ENCODE assay signal across 16 cellular contexts in genomic region chr16:77711775-77712174, GRCh38. TPM values are rescaled to one million over a fixed set of nuclear protein-coding genes. Genes with fewer than 3 reads are reported as not detected.
DNase-seq lines count a peak whose midpoint lies in the region; FAIRE-seq and TF ChIP-seq lines count a peak whose summit lies in the region.
"Had no signal": no experiment of that assay in that cellular context is flagged by ENCODE, and none has a peak within 500 bp of the region (broad histone marks: within the 10 kb centered on the region; RNA-seq: fewer than 3 reads in every experiment).

No MANE protein-coding gene starts in this region.

- no peak for TF ChIP-seq CTCF in retinal pigment epithelial cell (conservative IDR thresholded peaks at IDR 0.05; ENCODE audit: low read depth, low read length)

- no peak for FAIRE-seq in RCC 7860 (lab: Jason Lieb, UNC)

- DNase-seq in H4 (ENCODE audit: low spot score) (peak; percentile 25), amniotic epithelial cell (ENCODE audit: low read depth) (peak; percentile 3), kidney tubule cell (ENCODE audit: low spot score) (peak; percentile 11), retinal pigment epithelial cell (ENCODE audit: low read depth) (peak; percentile 24), RCC 7860 (ENCODE audit: low spot score) (no peak), Ammon's horn (ENCODE audit: low spot score) (no peak), NCI-H1417 treated with DMSO at 0.1 percent for 48 hours (lab: John Stamatoyannopoulos, UW) (no peak), dermis blood vessel endothelial cell (no peak)
- DNase-seq: activated CD4-positive, alpha-beta memory T cell treated with anti-CD3 and anti-CD28 coated beads for 36 hours; activated naive CD4-positive, alpha-beta T cell treated with anti-CD3 and anti-CD28 coated beads for 36 hours; activated T-cell treated with anti-CD3 and anti-CD28 coated beads, Interleukin-2, amount 50 U/mL, for 1 hour; AML-193; erythroblast; RPMI8226; sigmoid colon; stimulated activated CD4-positive, alpha-beta T cell treated with anti-CD3 and anti-CD28 coated beads, Interleukin-4, amount 100 ng/mL, for 1 hour had no signal

- no peak overlapping the region for H3K4me3 ChIP-seq in retinal pigment epithelial cell (ENCODE audit: low read length)
- H3K4me3 ChIP-seq: sigmoid colon had no signal

RNA-seq across cellular contexts. Expression of gene NUDT7, which starts 10.5 kb away (rescaled TPM):
- total RNA-seq in H4 (2014; rRNA removed; shearing (Covaris generic)): 5.2 and 7.1 TPM in 2 replicates
- 8.0 and 8.1 TPM in 2 replicates for total RNA-seq in dermis blood vessel endothelial cell

Comparison
In these comparisons a context has a peak if more than half of its experiments do, and no peak if none do; other contexts are left out.
1. DNase-seq: peak in H4 (single experiment), amniotic epithelial cell (single experiment), kidney tubule cell (single experiment) and retinal pigment epithelial cell (single experiment); none in RCC 7860 (single experiment), Ammon's horn (single experiment), NCI-H1417 treated with DMSO at 0.1 percent for 48 hours (single experiment) and dermis blood vessel endothelial cell (single experiment).